1 cellular context compared by ENCODE assay signal in the genomic region with DNA sequence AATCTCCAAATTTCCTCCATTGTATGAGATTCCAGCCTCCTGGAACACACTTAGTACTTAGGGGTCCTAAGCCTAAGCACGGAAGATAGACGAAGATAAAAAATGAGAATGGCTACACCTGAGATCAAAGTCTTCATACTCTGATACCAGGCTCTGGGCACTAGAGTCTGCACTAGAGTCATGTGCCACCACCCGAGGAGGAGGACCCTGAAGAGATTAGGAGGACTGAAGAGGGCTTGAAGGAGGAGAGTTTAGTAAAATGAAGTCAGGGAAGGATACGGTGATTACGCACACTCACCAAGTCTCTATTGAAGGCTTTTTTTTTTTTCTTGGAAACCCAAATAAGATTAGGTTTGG.
TF ChIP-seq lines count a peak whose summit lies in the region.

No MANE protein-coding gene starts in this region.

TF ChIP-seq in HepG2, 621 proteins besides CTCF, POLR2A, EP300 and RAD21:
- TF ChIP-seq ZNF737 (CRISPR knock-in tag; IDR thresholded peaks at IDR 0.05; ENCODE audit: borderline replicate concordance) (no peak), ELF3 (CRISPR knock-in tag; IDR thresholded peaks at IDR 0.05) (no peak), TBX2 (CRISPR knock-in tag; IDR thresholded peaks at IDR 0.05; ENCODE audit: borderline replicate concordance) (0 out of 2 replicates have a peak, but pooled peaks have one; percentile 7), ZNF589 (CRISPR knock-in tag; conservative IDR thresholded peaks at IDR 0.05) (0 out of 2 replicates have a peak, but pooled peaks have one; percentile 22), ERF (CRISPR knock-in tag; IDR thresholded peaks at IDR 0.05) (no peak), ZNF839 (CRISPR knock-in tag; IDR thresholded peaks at IDR 0.05; ENCODE audit: borderline replicate concordance) (no peak), ZNF879 (CRISPR knock-in tag; IDR thresholded peaks at IDR 0.05) (no peak)
- TF ChIP-seq, protein P1, sequence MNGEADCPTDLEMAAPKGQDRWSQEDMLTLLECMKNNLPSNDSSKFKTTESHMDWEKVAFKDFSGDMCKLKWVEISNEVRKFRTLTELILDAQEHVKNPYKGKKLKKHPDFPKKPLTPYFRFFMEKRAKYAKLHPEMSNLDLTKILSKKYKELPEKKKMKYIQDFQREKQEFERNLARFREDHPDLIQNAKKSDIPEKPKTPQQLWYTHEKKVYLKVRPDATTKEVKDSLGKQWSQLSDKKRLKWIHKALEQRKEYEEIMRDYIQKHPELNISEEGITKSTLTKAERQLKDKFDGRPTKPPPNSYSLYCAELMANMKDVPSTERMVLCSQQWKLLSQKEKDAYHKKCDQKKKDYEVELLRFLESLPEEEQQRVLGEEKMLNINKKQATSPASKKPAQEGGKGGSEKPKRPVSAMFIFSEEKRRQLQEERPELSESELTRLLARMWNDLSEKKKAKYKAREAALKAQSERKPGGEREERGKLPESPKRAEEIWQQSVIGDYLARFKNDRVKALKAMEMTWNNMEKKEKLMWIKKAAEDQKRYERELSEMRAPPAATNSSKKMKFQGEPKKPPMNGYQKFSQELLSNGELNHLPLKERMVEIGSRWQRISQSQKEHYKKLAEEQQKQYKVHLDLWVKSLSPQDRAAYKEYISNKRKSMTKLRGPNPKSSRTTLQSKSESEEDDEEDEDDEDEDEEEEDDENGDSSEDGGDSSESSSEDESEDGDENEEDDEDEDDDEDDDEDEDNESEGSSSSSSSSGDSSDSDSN (CRISPR knock-in tag; IDR thresholded peaks at IDR 0.05), result peak; percentile 17; the same call in 1 of the 2 replicates
- TF ChIP-seq, protein P2, sequence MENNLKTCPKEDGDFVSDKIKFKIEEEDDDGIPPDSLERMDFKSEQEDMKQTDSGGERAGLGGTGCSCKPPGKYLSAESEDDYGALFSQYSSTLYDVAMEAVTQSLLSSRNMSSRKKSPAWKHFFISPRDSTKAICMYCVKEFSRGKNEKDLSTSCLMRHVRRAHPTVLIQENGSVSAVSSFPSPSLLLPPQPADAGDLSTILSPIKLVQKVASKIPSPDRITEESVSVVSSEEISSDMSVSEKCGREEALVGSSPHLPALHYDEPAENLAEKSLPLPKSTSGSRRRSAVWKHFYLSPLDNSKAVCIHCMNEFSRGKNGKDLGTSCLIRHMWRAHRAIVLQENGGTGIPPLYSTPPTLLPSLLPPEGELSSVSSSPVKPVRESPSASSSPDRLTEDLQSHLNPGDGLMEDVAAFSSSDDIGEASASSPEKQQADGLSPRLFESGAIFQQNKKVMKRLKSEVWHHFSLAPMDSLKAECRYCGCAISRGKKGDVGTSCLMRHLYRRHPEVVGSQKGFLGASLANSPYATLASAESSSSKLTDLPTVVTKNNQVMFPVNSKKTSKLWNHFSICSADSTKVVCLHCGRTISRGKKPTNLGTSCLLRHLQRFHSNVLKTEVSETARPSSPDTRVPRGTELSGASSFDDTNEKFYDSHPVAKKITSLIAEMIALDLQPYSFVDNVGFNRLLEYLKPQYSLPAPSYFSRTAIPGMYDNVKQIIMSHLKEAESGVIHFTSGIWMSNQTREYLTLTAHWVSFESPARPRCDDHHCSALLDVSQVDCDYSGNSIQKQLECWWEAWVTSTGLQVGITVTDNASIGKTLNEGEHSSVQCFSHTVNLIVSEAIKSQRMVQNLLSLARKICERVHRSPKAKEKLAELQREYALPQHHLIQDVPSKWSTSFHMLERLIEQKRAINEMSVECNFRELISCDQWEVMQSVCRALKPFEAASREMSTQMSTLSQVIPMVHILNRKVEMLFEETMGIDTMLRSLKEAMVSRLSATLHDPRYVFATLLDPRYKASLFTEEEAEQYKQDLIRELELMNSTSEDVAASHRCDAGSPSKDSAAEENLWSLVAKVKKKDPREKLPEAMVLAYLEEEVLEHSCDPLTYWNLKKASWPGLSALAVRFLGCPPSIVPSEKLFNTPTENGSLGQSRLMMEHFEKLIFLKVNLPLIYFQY (CRISPR knock-in tag; IDR thresholded peaks at IDR 0.05; ENCODE audit: borderline replicate concordance), result no peak
- TF ChIP-seq, protein P3, sequence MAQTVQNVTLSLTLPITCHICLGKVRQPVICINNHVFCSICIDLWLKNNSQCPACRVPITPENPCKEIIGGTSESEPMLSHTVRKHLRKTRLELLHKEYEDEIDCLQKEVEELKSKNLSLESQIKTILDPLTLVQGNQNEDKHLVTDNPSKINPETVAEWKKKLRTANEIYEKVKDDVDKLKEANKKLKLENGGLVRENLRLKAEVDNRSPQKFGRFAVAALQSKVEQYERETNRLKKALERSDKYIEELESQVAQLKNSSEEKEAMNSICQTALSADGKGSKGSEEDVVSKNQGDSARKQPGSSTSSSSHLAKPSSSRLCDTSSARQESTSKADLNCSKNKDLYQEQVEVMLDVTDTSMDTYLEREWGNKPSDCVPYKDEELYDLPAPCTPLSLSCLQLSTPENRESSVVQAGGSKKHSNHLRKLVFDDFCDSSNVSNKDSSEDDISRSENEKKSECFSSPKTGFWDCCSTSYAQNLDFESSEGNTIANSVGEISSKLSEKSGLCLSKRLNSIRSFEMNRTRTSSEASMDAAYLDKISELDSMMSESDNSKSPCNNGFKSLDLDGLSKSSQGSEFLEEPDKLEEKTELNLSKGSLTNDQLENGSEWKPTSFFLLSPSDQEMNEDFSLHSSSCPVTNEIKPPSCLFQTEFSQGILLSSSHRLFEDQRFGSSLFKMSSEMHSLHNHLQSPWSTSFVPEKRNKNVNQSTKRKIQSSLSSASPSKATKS (CRISPR knock-in tag; IDR thresholded peaks at IDR 0.05), result 0 out of 2 replicates have a peak, but pooled peaks have one; percentile 11
- TF ChIP-seq, protein P4, sequence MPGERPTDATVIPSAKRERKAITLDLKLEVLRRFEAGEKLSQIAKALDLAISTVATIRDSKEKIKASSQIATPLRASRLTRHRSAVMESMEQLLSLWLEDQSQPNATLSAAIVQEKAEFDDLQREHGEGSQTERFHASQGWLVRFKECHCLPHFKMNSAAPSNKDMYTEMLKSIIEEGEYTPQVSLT (CRISPR knock-in tag; IDR thresholded peaks at IDR 0.05; ENCODE audit: borderline replicate concordance, low read depth), result no peak
